17 cellular contexts compared by ENCODE assay signal in genomic region chr4:6307891-6308290, GRCh38. TPM values are rescaled to one million over a fixed set of nuclear protein-coding genes. Genes with fewer than 3 reads are reported as not detected.
A peak's percentile ranks its signal among the peaks of the same experiment; 100 is the strongest.
DNase-seq lines count a peak whose midpoint lies in the region; ATAC-seq and TF ChIP-seq lines count a peak whose summit lies in the region.
"Had no signal": no experiment of that assay in that cellular context is flagged by ENCODE, and none has a peak within 500 bp of the region (broad histone marks: within the 10 kb centered on the region; RNA-seq: fewer than 3 reads in every experiment).

No MANE protein-coding gene starts in this region.

- no peak overlapping the region for H3K4me3 ChIP-seq in BLaER1 treated with 17β-estradiol and CSF1 and Interleukin-3, amounts not matched to agents 10 nM and 100 nM
- H3K4me3 ChIP-seq: SK-N-MC had no signal

- peaks cover 33 to 75% (median 54%) of the 10 kb centered on the region in 11 experiments for H3K27me3 ChIP-seq in BLaER1 treated with 17β-estradiol and CSF1 and Interleukin-3, amounts not matched to agents 10 nM and 100 nM
- H3K27me3 ChIP-seq: BE2C had no signal

- DNase-seq in G401 (ENCODE audit: low spot score) = peak; percentile 87
- DNase-seq in NCI-H524 treated with DMSO at 0.1 percent for 48 hours (lab: John Stamatoyannopoulos, UW) = peak; percentile 19
- DNase-seq in neural crest cell (ENCODE audit: low read depth, low spot score) = no peak
- no peak for DNase-seq in germinal center (ENCODE audit: low spot score)
- DNase-seq: EL, GF-D8, Karpas-422, NCI-H1092, NCI-H1417 treated with DMSO at 0.1 percent for 48 hours, NCI-H187 treated with DMSO at 0.1 percent for 48 hours, NCI-H446 treated with DMSO at 0.1 percent for 48 hours, SIG-M5 had no signal

- H3K4me1 Mint-ChIP-seq in neural crest cell = peaks cover 24% of the 10 kb centered on the region

- peaks cover 17 to 54% (median 35%) of the 10 kb centered on the region in 10 experiments for H3K4me1 ChIP-seq in BLaER1 treated with 17β-estradiol and CSF1 and Interleukin-3, amounts not matched to agents 10 nM and 100 nM
- H3K4me1 ChIP-seq: BE2C had no signal

- peaks cover 22 to 33% (median 29%) of the 10 kb centered on the region in 11 experiments for H3K9me3 ChIP-seq in BLaER1 treated with 17β-estradiol and CSF1 and Interleukin-3, amounts not matched to agents 10 nM and 100 nM (replicated peaks in 1 of 11)
- H3K9me3 ChIP-seq: BE2C had no signal

- H3K4me3 Mint-ChIP-seq in neural crest cell = no peak overlapping the region

- peaks cover 0 to 46% (median 6%) of the 10 kb centered on the region in 11 experiments; a peak in 8 of 22 replicates for H4K20me1 ChIP-seq in BLaER1 treated with 17β-estradiol and CSF1 and Interleukin-3, amounts not matched to agents 10 nM and 100 nM

- in situ Hi-C loops in G401 (cut with HindIII; ENCODE audit: low sequenced_read_pairs) = no loop called here

- no peak overlapping the region for H3K27ac ChIP-seq in BLaER1 treated with 17β-estradiol and CSF1 and Interleukin-3, amounts not matched to agents 10 nM and 100 nM
- H3K27ac ChIP-seq: SK-N-MC had no signal

- H3K36me3 Mint-ChIP-seq in neural crest cell (ENCODE audit: low read depth) = no peaks in the 10 kb centered on the region

- H3K27ac Mint-ChIP-seq in neural crest cell (ENCODE audit: unreplicated experiment) = peak overlapping the region; percentile 81

- peaks cover 0 to 4% (median 0%) of the 10 kb centered on the region in 11 experiments; a peak in 4 of 22 replicates for H3K36me3 ChIP-seq in BLaER1 treated with 17β-estradiol and CSF1 and Interleukin-3, amounts not matched to agents 10 nM and 100 nM

- H3K27me3 Mint-ChIP-seq in neural crest cell (ENCODE audit: low read depth) = peaks cover 16% of the 10 kb centered on the region

- H3K9me3 Mint-ChIP-seq in neural crest cell = peaks cover 5% of the 10 kb centered on the region

- TF ChIP-seq CTCF in neural crest cell (conservative IDR thresholded peaks at IDR 0.05) = no peak

- no peak overlapping the region for H3K9ac ChIP-seq in BLaER1 treated with 17β-estradiol and CSF1 and Interleukin-3, amounts not matched to agents 10 nM and 100 nM

- ATAC-seq in HG03139 (IDR thresholded peaks at IDR 0.05; ENCODE audit: unreplicated experiment) (no peak), GM19035 (IDR thresholded peaks at IDR 0.05; ENCODE audit: unreplicated experiment) (no peak)

- H3K4me2 ChIP-seq in BLaER1 treated with 17β-estradiol and CSF1 and Interleukin-3, amounts not matched to agents 10 nM and 100 nM = peak overlapping the region in 9 of 11 experiments; percentile 36 to 71 (median 63); a peak in 15 of 22 replicates

RNA-seq across cellular contexts. Expression of gene WFS1, which starts 38.2 kb away (rescaled TPM):
- total RNA-seq in G401 (2014; rRNA removed; shearing (Covaris generic)) = 8.2 and 9.3 TPM in 2 replicates
- total RNA-seq in neural crest cell = 24.8 and 25.1 TPM in 2 replicates

Comparison
In these comparisons a context has a peak if more than half of its experiments do, and no peak if none do; other contexts are left out.
1. DNase-seq: peak in G401 (single experiment) and NCI-H524 treated with DMSO at 0.1 percent for 48 hours (single experiment); none in neural crest cell (single experiment) and germinal center (single experiment).